ENCODE assay signal across 27 cellular contexts in the genomic region with DNA sequence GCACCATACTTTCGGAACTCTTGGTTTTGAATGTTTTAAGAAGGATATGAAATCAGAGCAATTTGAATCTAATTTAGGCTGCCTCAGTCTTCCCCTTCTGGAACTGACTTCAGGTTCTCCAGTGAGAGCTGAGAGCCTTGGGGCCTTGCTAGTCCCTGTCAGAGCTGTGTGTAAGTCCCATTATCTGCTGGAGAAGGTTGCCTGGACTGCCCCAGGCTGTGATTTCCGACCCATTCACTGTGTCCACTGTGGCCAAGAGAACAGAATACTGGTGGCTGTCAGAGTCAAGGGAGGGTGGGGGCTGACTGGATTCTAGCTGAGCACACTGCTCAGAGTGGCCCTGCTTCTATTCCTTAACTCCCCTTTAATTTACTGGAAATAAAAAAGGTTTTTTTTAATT.
"Had no signal": no experiment of that assay in that cellular context is flagged by ENCODE, and none has a peak within 500 bp of the region (broad histone marks: within the 10 kb centered on the region; RNA-seq: fewer than 3 reads in every experiment).

No MANE protein-coding gene starts in this region.

- H3K27ac Mint-ChIP-seq: dendritic cell treated with granulocyte-macrophage colony-stimulating factor and Interleukin-4, amounts not matched to agents 40 ng/mL and 50 ng/mL, for 4 days; effector memory CD8-positive, alpha-beta T cell; endodermal cell; immature natural killer cell; mesothelial cell of epicardium; naive B cell had no signal

- H3K9me3 ChIP-seq: colonic mucosa, esophagus squamous epithelium, gastrocnemius medialis, heart right ventricle, left lung, lower lobe of right lung, mucosa of descending colon had no signal

- H3K27me3 Mint-ChIP-seq: dendritic cell treated with granulocyte-macrophage colony-stimulating factor and Interleukin-4, amounts not matched to agents 40 ng/mL and 50 ng/mL, for 4 days had no signal

- H3K9me3 Mint-ChIP-seq: dendritic cell treated with granulocyte-macrophage colony-stimulating factor and Interleukin-4, amounts not matched to agents 40 ng/mL and 50 ng/mL, for 4 days; endodermal cell; mesothelial cell of epicardium; naive B cell had no signal

- H3K36me3 Mint-ChIP-seq: immature natural killer cell, mesothelial cell of epicardium, naive B cell had no signal

- H3K4me3 ChIP-seq: colonic mucosa, esophagus squamous epithelium, gastrocnemius medialis, heart right ventricle, hepatocyte, left lung, lower lobe of right lung, mucosa of descending colon had no signal

- H3K27ac ChIP-seq: colonic mucosa, epithelial cell of prostate, esophagus squamous epithelium, gastrocnemius medialis, heart right ventricle, hepatocyte, left lung, lower lobe of right lung had no signal

- H3K4me1 Mint-ChIP-seq: endodermal cell, immature natural killer cell, naive B cell had no signal

- ATAC-seq: effector memory CD8-positive, alpha-beta T cell; esophagus mucosa; gastrocnemius medialis; heart right ventricle; left cardiac atrium; left lung; left ventricle myocardium superior; lower lobe of right lung; mucosa of descending colon had no signal

- H3K36me3 ChIP-seq: colonic mucosa, esophagus squamous epithelium, gastrocnemius medialis, heart right ventricle, left lung, lower lobe of right lung had no signal

- H3K4me1 ChIP-seq: colonic mucosa, left lung, lower lobe of right lung had no signal

- DNase-seq: colonic mucosa; cortex of kidney; effector CD8-positive, alpha-beta T cell; effector memory CD8-positive, alpha-beta T cell; endodermal cell; erythroblast; esophagus squamous epithelium; foreskin fibroblast; foreskin melanocyte; gastrocnemius medialis; glutamatergic neuron; head of caudate nucleus; heart right ventricle; hypothalamus; immature natural killer cell; left cardiac atrium; left lung; left ventricle myocardium superior; lower lobe of right lung; mesenchymal stem cell; mucosa of descending colon; naive B cell had no signal

- H3K4me3 Mint-ChIP-seq: dendritic cell treated with granulocyte-macrophage colony-stimulating factor and Interleukin-4, amounts not matched to agents 40 ng/mL and 50 ng/mL, for 4 days; effector memory CD8-positive, alpha-beta T cell; endodermal cell; immature natural killer cell; mesothelial cell of epicardium; naive B cell had no signal
